9 cellular contexts compared by ENCODE assay signal in genomic region chr5:55440188-55440646, GRCh38.
DNase-seq lines count a peak whose midpoint lies in the region; ATAC-seq and TF ChIP-seq lines count a peak whose summit lies in the region.
"Had no signal": no experiment of that assay in that cellular context is flagged by ENCODE, and none has a peak within 500 bp of the region (broad histone marks: within the 10 kb centered on the region; RNA-seq: fewer than 3 reads in every experiment).

No MANE protein-coding gene starts in this region.

- peaks cover 27% of the 10 kb centered on the region for H3K36me3 ChIP-seq in right atrium auricular region

- peak overlapping the region; percentile 36 for H3K27ac Mint-ChIP-seq in activated T-cell treated with anti-CD3 and anti-CD28 coated beads, Interleukin-2, amount 50 U/mL, for 72 hours
- H3K27ac Mint-ChIP-seq in stimulated activated naive CD8-positive, alpha-beta T cell treated with anti-CD3 and anti-CD28 coated beads, Interleukin-15, amount 100 ng/mL, for 72 hours: peak overlapping the region in 1 of 2 donors; percentile 2

- DNase-seq in activated CD4-positive, CD25-positive, alpha-beta regulatory T cell treated with anti-CD3 and anti-CD28 coated beads, Interleukin-2, amount 50 U/mL, for 72 hours: no peak
- peak; percentile 14 to 19 for DNase-seq in activated T-cell treated with anti-CD3 and anti-CD28 coated beads, Interleukin-2, amount 50 U/mL, for 72 hours
- DNase-seq in right atrium auricular region (ENCODE audit: low spot score) (no peak), NCI-H1048 (lab: John Stamatoyannopoulos, UW) (no peak), NCI-H2029 (lab: John Stamatoyannopoulos, UW) (no peak)
- DNase-seq in stimulated activated naive CD8-positive, alpha-beta T cell treated with anti-CD3 and anti-CD28 coated beads, Interleukin-15, amount 100 ng/mL, for 72 hours: no peak
- DNase-seq: NCI-H1417 treated with DMSO at 0.1 percent for 48 hours had no signal

- H3K27me3 Mint-ChIP-seq in activated T-cell treated with anti-CD3 and anti-CD28 coated beads, Interleukin-2, amount 50 U/mL, for 72 hours (ENCODE audit: low read depth): no peaks in the 10 kb centered on the region
- no peaks in the 10 kb centered on the region for H3K27me3 Mint-ChIP-seq in stimulated activated naive CD8-positive, alpha-beta T cell treated with anti-CD3 and anti-CD28 coated beads, Interleukin-15, amount 100 ng/mL, for 72 hours

- H3K4me1 Mint-ChIP-seq in activated T-cell treated with anti-CD3 and anti-CD28 coated beads, Interleukin-2, amount 50 U/mL, for 72 hours (ENCODE audit: low read depth): peaks cover 61% of the 10 kb centered on the region
- H3K4me1 Mint-ChIP-seq in stimulated activated naive CD8-positive, alpha-beta T cell treated with anti-CD3 and anti-CD28 coated beads, Interleukin-15, amount 100 ng/mL, for 72 hours: peaks cover 53% of the 10 kb centered on the region

- TF ChIP-seq CTCF in right atrium auricular region (IDR thresholded peaks at IDR 0.05): no peak

- H3K27ac ChIP-seq in right atrium auricular region: peak overlapping the region; percentile 80 to 91

- H3K4me3 ChIP-seq in right atrium auricular region: no peak overlapping the region

- H3K9me3 Mint-ChIP-seq in activated T-cell treated with anti-CD3 and anti-CD28 coated beads, Interleukin-2, amount 50 U/mL, for 72 hours: peaks cover 2 to 5% of the 10 kb centered on the region in 2 donors
- H3K9me3 Mint-ChIP-seq in stimulated activated naive CD8-positive, alpha-beta T cell treated with anti-CD3 and anti-CD28 coated beads, Interleukin-15, amount 100 ng/mL, for 72 hours: peaks cover 1 to 14% of the 10 kb centered on the region in 2 donors

- no peaks in the 10 kb centered on the region for H3K9me3 ChIP-seq in right atrium auricular region

- H3K36me3 Mint-ChIP-seq in activated T-cell treated with anti-CD3 and anti-CD28 coated beads, Interleukin-2, amount 50 U/mL, for 72 hours (ENCODE audit: insufficient read depth in 2 of 2): peaks cover 3 to 17% of the 10 kb centered on the region in 2 donors

- H3K27me3 ChIP-seq in right atrium auricular region: no peaks in the 10 kb centered on the region

- peaks cover 0 to 46% of the 10 kb centered on the region in 2 donors for H3K4me1 ChIP-seq in right atrium auricular region

- H3K4me3 Mint-ChIP-seq in activated T-cell treated with anti-CD3 and anti-CD28 coated beads, Interleukin-2, amount 50 U/mL, for 72 hours: peak overlapping the region in 1 of 2 donors; percentile 34
- peak overlapping the region; percentile 7 to 37 for H3K4me3 Mint-ChIP-seq in stimulated activated naive CD8-positive, alpha-beta T cell treated with anti-CD3 and anti-CD28 coated beads, Interleukin-15, amount 100 ng/mL, for 72 hours

- ATAC-seq in activated CD4-positive, CD25-positive, alpha-beta regulatory T cell treated with anti-CD3 and anti-CD28 coated beads, Interleukin-2, amount 50 U/mL, for 24 hours: peak; percentile 66 to 75
- peak; percentile 68 to 69 for ATAC-seq in activated T-cell treated with anti-CD3 and anti-CD28 coated beads, Interleukin-2, amount 50 U/mL, for 72 hours (replicated peaks in 1 of 2)
- peak; percentile 64 for ATAC-seq in stimulated activated naive CD8-positive, alpha-beta T cell treated with anti-CD3 and anti-CD28 coated beads, Interleukin-15, amount 100 ng/mL, for 72 hours
- no peak for ATAC-seq in HG03521 (IDR thresholded peaks at IDR 0.05; ENCODE audit: unreplicated experiment)

Comparison
In these comparisons a context has a peak if more than half of its experiments do, and no peak if none do; other contexts are left out.
1. DNase-seq: peak in activated T-cell treated with anti-CD3 and anti-CD28 coated beads, Interleukin-2, amount 50 U/mL, for 72 hours (2 of 2); none in activated CD4-positive, CD25-positive, alpha-beta regulatory T cell treated with anti-CD3 and anti-CD28 coated beads, Interleukin-2, amount 50 U/mL, for 72 hours (single experiment), right atrium auricular region (single experiment), stimulated activated naive CD8-positive, alpha-beta T cell treated with anti-CD3 and anti-CD28 coated beads, Interleukin-15, amount 100 ng/mL, for 72 hours (0 of 2), NCI-H1048 (single experiment) and NCI-H2029 (single experiment).